1 cellular context compared by ENCODE assay signal in the genomic region with DNA sequence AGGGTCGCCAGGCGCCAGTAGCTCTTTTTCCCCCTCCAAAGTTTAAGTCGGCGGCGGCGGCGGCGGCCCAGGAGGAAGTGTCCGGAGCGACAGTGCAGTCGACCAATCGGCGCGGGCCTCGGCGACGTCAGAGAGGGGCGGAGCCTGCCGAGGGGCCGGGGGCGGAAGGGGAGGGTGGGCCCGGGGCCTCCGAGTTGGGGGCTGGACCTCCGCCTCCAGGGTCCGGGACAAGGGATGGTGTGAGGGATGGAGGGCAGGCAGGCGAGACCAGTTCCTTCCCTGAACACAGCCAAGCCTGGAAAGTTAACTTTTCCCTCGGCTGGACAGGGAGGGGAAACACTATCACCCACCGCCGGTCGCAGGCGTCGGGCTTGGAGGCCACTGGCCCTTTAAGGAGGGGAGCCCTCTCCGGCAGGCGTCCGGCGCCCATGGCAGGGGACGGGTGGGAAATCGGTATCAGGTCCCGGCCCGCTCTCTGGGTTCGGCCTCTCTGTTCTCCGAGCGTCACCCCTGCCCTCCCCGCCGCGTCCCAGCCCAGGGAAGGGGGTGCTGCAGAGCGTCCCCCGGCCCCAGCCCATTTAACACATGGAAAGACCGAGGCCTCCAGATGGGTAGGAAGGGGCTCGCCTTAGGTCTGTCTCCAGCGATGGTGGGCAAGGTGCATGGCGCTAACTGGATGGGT.
A peak's percentile ranks its signal among the peaks of the same experiment; 100 is the strongest.
TF ChIP-seq lines count a peak whose summit lies in the region.

A gene (minus strand): TSS at position 81 of the 682 bp plus-strand sequence. CDS start 744 bp downstream, outside the sequence.

TF ChIP-seq in HepG2, 621 proteins besides CTCF, POLR2A, EP300 and RAD21 (continued from another document and continues in another):
- TF ChIP-seq, protein P1, sequence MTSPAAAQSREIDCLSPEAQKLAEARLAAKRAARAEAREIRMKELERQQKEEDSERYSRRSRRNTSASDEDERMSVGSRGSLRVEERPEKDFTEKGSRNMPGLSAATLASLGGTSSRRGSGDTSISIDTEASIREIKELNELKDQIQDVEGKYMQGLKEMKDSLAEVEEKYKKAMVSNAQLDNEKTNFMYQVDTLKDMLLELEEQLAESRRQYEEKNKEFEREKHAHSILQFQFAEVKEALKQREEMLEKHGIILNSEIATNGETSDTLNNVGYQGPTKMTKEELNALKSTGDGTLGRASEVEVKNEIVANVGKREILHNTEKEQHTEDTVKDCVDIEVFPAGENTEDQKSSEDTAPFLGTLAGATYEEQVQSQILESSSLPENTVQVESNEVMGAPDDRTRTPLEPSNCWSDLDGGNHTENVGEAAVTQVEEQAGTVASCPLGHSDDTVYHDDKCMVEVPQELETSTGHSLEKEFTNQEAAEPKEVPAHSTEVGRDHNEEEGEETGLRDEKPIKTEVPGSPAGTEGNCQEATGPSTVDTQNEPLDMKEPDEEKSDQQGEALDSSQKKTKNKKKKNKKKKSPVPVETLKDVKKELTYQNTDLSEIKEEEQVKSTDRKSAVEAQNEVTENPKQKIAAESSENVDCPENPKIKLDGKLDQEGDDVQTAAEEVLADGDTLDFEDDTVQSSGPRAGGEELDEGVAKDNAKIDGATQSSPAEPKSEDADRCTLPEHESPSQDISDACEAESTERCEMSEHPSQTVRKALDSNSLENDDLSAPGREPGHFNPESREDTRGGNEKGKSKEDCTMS (CRISPR knock-in tag; conservative IDR thresholded peaks at IDR 0.05), result no peak
- TF ChIP-seq, protein P2, sequence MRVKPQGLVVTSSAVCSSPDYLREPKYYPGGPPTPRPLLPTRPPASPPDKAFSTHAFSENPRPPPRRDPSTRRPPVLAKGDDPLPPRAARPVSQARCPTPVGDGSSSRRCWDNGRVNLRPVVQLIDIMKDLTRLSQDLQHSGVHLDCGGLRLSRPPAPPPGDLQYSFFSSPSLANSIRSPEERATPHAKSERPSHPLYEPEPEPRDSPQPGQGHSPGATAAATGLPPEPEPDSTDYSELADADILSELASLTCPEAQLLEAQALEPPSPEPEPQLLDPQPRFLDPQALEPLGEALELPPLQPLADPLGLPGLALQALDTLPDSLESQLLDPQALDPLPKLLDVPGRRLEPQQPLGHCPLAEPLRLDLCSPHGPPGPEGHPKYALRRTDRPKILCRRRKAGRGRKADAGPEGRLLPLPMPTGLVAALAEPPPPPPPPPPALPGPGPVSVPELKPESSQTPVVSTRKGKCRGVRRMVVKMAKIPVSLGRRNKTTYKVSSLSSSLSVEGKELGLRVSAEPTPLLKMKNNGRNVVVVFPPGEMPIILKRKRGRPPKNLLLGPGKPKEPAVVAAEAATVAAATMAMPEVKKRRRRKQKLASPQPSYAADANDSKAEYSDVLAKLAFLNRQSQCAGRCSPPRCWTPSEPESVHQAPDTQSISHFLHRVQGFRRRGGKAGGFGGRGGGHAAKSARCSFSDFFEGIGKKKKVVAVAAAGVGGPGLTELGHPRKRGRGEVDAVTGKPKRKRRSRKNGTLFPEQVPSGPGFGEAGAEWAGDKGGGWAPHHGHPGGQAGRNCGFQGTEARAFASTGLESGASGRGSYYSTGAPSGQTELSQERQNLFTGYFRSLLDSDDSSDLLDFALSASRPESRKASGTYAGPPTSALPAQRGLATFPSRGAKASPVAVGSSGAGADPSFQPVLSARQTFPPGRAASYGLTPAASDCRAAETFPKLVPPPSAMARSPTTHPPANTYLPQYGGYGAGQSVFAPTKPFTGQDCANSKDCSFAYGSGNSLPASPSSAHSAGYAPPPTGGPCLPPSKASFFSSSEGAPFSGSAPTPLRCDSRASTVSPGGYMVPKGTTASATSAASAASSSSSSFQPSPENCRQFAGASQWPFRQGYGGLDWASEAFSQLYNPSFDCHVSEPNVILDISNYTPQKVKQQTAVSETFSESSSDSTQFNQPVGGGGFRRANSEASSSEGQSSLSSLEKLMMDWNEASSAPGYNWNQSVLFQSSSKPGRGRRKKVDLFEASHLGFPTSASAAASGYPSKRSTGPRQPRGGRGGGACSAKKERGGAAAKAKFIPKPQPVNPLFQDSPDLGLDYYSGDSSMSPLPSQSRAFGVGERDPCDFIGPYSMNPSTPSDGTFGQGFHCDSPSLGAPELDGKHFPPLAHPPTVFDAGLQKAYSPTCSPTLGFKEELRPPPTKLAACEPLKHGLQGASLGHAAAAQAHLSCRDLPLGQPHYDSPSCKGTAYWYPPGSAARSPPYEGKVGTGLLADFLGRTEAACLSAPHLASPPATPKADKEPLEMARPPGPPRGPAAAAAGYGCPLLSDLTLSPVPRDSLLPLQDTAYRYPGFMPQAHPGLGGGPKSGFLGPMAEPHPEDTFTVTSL (CRISPR knock-in tag; IDR thresholded peaks at IDR 0.05; ENCODE audit: borderline replicate concordance), result no peak
- TF ChIP-seq SAP130 (CRISPR knock-in tag; IDR thresholded peaks at IDR 0.05; ENCODE audit: low read depth) (peak; percentile 50), ZBTB7A (CRISPR knock-in tag; IDR thresholded peaks at IDR 0.05) (0 out of 2 replicates have a peak, but pooled peaks have one; percentile 12), HOXA9 (CRISPR knock-in tag; IDR thresholded peaks at IDR 0.05; ENCODE audit: borderline replicate concordance) (no peak), ZNF558 (CRISPR knock-in tag; IDR thresholded peaks at IDR 0.05; ENCODE audit: borderline replicate concordance) (no peak), NFIB (CRISPR knock-in tag; IDR thresholded peaks at IDR 0.05; ENCODE audit: borderline replicate concordance) (no peak), ZBTB7B (CRISPR knock-in tag; IDR thresholded peaks at IDR 0.05) (0 out of 2 replicates have a peak, but pooled peaks have one; percentile 20), HMG20B (CRISPR knock-in tag; conservative IDR thresholded peaks at IDR 0.05) (no peak), CCAR2 (optimal IDR thresholded peaks at IDR 0.05; ENCODE audit: low read depth, low read length) (no peak), ZNF670 (CRISPR knock-in tag; IDR thresholded peaks at IDR 0.05; ENCODE audit: borderline replicate concordance) (no peak), KMT2B (CRISPR knock-in tag; IDR thresholded peaks at IDR 0.05) (no peak), ZSCAN21 (CRISPR knock-in tag; IDR thresholded peaks at IDR 0.05; ENCODE audit: borderline replicate concordance) (no peak), RNF2 (conservative IDR thresholded peaks at IDR 0.05; ENCODE audit: low read depth) (no peak), ZNF678 (CRISPR knock-in tag; IDR thresholded peaks at IDR 0.05) (no peak), ZC3H4 (CRISPR knock-in tag; IDR thresholded peaks at IDR 0.05; ENCODE audit: borderline replicate concordance) (no peak), PCBP1 (IDR thresholded peaks at IDR 0.05; ENCODE audit: borderline replicate concordance, low read depth, low read length) (peak; percentile 39; the same call in 1 of the 2 replicates), ERF (CRISPR knock-in tag; IDR thresholded peaks at IDR 0.05) (peak; percentile 20; the same call in 1 of the 2 replicates), FOXA1 (IDR thresholded peaks at IDR 0.05) (no peak), FOXA1 (CRISPR knock-in tag; IDR thresholded peaks at IDR 0.05) (no peak), ZNF20 (CRISPR knock-in tag; IDR thresholded peaks at IDR 0.05) (no peak), HNRNPUL1 (IDR thresholded peaks at IDR 0.05; ENCODE audit: low read depth, low read length) (no peak), TBX2 (CRISPR knock-in tag; IDR thresholded peaks at IDR 0.05; ENCODE audit: borderline replicate concordance) (peak; percentile 32; the same call in 1 of the 2 replicates)
- TF ChIP-seq, protein P3, sequence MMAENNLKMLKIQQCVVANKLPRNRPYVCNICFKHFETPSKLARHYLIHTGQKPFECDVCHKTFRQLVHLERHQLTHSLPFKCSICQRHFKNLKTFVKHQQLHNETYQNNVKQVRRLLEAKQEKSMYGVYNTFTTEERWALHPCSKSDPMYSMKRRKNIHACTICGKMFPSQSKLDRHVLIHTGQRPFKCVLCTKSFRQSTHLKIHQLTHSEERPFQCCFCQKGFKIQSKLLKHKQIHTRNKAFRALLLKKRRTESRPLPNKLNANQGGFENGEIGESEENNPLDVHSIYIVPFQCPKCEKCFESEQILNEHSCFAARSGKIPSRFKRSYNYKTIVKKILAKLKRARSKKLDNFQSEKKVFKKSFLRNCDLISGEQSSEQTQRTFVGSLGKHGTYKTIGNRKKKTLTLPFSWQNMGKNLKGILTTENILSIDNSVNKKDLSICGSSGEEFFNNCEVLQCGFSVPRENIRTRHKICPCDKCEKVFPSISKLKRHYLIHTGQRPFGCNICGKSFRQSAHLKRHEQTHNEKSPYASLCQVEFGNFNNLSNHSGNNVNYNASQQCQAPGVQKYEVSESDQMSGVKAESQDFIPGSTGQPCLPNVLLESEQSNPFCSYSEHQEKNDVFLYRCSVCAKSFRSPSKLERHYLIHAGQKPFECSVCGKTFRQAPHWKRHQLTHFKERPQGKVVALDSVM (CRISPR knock-in tag; IDR thresholded peaks at IDR 0.05), result peak; percentile 37; the same call in 1 of the 2 replicates
- TF ChIP-seq, protein P4, sequence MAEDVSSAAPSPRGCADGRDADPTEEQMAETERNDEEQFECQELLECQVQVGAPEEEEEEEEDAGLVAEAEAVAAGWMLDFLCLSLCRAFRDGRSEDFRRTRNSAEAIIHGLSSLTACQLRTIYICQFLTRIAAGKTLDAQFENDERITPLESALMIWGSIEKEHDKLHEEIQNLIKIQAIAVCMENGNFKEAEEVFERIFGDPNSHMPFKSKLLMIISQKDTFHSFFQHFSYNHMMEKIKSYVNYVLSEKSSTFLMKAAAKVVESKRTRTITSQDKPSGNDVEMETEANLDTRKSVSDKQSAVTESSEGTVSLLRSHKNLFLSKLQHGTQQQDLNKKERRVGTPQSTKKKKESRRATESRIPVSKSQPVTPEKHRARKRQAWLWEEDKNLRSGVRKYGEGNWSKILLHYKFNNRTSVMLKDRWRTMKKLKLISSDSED (CRISPR knock-in tag; IDR thresholded peaks at IDR 0.05), result no peak
- TF ChIP-seq, protein P5, sequence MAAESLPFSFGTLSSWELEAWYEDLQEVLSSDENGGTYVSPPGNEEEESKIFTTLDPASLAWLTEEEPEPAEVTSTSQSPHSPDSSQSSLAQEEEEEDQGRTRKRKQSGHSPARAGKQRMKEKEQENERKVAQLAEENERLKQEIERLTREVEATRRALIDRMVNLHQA (CRISPR knock-in tag; IDR thresholded peaks at IDR 0.05), result no peak
- TF ChIP-seq, protein P6, sequence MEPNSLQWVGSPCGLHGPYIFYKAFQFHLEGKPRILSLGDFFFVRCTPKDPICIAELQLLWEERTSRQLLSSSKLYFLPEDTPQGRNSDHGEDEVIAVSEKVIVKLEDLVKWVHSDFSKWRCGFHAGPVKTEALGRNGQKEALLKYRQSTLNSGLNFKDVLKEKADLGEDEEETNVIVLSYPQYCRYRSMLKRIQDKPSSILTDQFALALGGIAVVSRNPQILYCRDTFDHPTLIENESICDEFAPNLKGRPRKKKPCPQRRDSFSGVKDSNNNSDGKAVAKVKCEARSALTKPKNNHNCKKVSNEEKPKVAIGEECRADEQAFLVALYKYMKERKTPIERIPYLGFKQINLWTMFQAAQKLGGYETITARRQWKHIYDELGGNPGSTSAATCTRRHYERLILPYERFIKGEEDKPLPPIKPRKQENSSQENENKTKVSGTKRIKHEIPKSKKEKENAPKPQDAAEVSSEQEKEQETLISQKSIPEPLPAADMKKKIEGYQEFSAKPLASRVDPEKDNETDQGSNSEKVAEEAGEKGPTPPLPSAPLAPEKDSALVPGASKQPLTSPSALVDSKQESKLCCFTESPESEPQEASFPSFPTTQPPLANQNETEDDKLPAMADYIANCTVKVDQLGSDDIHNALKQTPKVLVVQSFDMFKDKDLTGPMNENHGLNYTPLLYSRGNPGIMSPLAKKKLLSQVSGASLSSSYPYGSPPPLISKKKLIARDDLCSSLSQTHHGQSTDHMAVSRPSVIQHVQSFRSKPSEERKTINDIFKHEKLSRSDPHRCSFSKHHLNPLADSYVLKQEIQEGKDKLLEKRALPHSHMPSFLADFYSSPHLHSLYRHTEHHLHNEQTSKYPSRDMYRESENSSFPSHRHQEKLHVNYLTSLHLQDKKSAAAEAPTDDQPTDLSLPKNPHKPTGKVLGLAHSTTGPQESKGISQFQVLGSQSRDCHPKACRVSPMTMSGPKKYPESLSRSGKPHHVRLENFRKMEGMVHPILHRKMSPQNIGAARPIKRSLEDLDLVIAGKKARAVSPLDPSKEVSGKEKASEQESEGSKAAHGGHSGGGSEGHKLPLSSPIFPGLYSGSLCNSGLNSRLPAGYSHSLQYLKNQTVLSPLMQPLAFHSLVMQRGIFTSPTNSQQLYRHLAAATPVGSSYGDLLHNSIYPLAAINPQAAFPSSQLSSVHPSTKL (CRISPR knock-in tag; IDR thresholded peaks at IDR 0.05), result no peak
- TF ChIP-seq, protein P7, sequence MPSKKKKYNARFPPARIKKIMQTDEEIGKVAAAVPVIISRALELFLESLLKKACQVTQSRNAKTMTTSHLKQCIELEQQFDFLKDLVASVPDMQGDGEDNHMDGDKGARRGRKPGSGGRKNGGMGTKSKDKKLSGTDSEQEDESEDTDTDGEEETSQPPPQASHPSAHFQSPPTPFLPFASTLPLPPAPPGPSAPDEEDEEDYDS (CRISPR knock-in tag; IDR thresholded peaks at IDR 0.05), result no peak
- TF ChIP-seq, protein P8, sequence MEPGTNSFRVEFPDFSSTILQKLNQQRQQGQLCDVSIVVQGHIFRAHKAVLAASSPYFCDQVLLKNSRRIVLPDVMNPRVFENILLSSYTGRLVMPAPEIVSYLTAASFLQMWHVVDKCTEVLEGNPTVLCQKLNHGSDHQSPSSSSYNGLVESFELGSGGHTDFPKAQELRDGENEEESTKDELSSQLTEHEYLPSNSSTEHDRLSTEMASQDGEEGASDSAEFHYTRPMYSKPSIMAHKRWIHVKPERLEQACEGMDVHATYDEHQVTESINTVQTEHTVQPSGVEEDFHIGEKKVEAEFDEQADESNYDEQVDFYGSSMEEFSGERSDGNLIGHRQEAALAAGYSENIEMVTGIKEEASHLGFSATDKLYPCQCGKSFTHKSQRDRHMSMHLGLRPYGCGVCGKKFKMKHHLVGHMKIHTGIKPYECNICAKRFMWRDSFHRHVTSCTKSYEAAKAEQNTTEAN (CRISPR knock-in tag; conservative IDR thresholded peaks at IDR 0.05), result no peak
